Comparison of ENCODE assay signal across 9 cellular contexts in the genomic region with DNA sequence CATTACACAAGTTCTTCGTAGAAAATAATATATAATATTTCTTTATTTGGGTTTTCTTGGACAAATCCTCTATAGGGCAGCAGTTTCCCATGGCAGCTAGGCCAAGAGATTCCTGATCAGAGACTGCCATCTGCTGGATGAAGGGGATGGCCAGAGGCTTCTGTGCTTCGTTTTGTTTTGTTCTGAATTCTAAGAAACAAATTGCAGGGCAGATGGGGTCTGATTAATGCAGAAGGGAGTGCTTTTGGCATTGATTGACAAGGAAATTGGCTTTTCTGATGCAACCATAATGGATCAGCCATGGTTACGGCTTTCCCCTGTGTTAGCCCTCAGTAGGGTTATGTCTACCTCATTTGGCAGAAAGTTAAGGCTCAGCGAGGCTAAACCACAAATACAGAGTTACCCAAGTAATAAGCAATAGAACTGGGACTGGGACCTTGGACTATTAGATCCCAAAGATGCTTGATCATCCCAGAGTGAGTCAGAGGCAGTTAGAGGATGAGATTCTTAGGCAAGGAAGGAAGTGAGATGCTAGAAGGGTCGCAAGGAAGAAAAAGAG.
DNase-seq lines count a peak whose midpoint lies in the region; ATAC-seq and TF ChIP-seq lines count a peak whose summit lies in the region.
"Had no signal": no experiment of that assay in that cellular context is flagged by ENCODE, and none has a peak within 500 bp of the region (broad histone marks: within the 10 kb centered on the region; RNA-seq: fewer than 3 reads in every experiment).

No MANE protein-coding gene starts in this region.

- POLR2A ChIA-PET in RWPE1 (lab: Yijun Ruan, JAX; ENCODE audit: low non-redundant PET), result no interaction called here

- CTCF ChIA-PET in RWPE1 (lab: Yijun Ruan, JAX), result interaction anchor here (0.5 to 1.5 kb wide), 9 partner anchors 10 to 1290 kb away, joined by 3 to 13 read pairs (median 3); no protein-coding TSS in a partner anchor

- peak; percentile 54 for ATAC-seq in GM19043 (IDR thresholded peaks at IDR 0.05; ENCODE audit: low read depth, unreplicated experiment)
- no peak for ATAC-seq in HG02763 (IDR thresholded peaks at IDR 0.05; ENCODE audit: unreplicated experiment)
- no peak for ATAC-seq in GM19397 (IDR thresholded peaks at IDR 0.05; ENCODE audit: unreplicated experiment)

- no peak overlapping the region for H3K27ac ChIP-seq in RWPE1

- DNase-seq in COR-L47 (lab: John Stamatoyannopoulos, UW) (peak; percentile 22), RWPE1 (ENCODE audit: low spot score) (peak; percentile 62), fibroblast of mammary gland (ENCODE audit: low read depth) (peak; percentile 69), occipital lobe (lab: John Stamatoyannopoulos, UW) (peak; percentile 9)
- DNase-seq: activated B cell treated with CpG ODN at 0.5 μM for 24 hours had no signal

- H3K4me3 ChIP-seq in fibroblast of mammary gland (ENCODE audit: control insufficient read depth, low read depth, low read length), result no peak overlapping the region

- TF ChIP-seq CTCF in LNCAP (IDR thresholded peaks at IDR 0.05) (peak; percentile 85), RWPE1 (conservative IDR thresholded peaks at IDR 0.05; ENCODE audit: low read depth) (peak; percentile 78), fibroblast of mammary gland (conservative IDR thresholded peaks at IDR 0.05; ENCODE audit: control insufficient read depth, insufficient read depth, low read depth, low read length) (peak; percentile 97)

Comparison
In these comparisons a context has a peak if more than half of its experiments do, and no peak if none do; other contexts are left out.
1. DNase-seq: peak in every context shown above with its lines; median percentile 69 in fibroblast of mammary gland; 62 in RWPE1; 22 in COR-L47; 9 in occipital lobe.